8 cellular contexts compared by ENCODE assay signal in the genomic region with DNA sequence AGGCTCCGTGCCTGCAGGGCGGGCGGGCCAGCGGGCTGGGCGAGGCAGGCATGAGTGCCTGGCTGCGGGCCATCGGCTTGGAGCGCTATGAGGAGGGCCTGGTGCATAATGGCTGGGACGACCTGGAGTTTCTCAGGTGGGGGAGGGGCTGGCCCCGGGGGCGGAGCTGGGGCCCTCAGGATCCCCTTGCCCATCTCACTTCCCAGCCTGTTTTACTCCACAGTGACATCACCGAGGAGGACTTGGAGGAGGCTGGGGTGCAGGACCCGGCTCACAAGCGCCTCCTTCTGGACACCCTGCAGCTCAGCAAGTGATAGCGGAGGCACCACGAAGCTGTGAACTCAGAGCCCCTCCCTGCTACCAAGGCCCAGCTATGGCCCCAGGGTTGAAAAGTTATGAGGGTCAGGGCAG. TPM values are rescaled to one million over a fixed set of nuclear protein-coding genes. Genes with fewer than 3 reads are reported as not detected.
DNase-seq lines count a peak whose midpoint lies in the region; TF ChIP-seq lines count a peak whose summit lies in the region.

No MANE protein-coding gene starts in this region.

- H3K4me3 ChIP-seq in parathyroid adenoma (ENCODE audit: low read depth, low read length), result no peak overlapping the region

- no peak overlapping the region for H3K4me2 ChIP-seq in parathyroid adenoma (ENCODE audit: low read length)

- no peaks in the 10 kb centered on the region for H3K9me3 Mint-ChIP-seq in activated T-helper 2 cell treated with anti-CD3 and anti-CD28 coated beads, Interferon-gamma antibody, Interleukin-2, Interleukin-4, amounts not matched to agents 10 μg/mL and 5 μg/mL and 100 μg/mL, durations not matched to agents 14 hours and 24 hours and 36 hours

- H3K4me1 Mint-ChIP-seq in activated T-helper 2 cell treated with anti-CD3 and anti-CD28 coated beads, Interferon-gamma antibody, Interleukin-2, Interleukin-4, amounts not matched to agents 10 μg/mL and 5 μg/mL and 100 μg/mL, durations not matched to agents 14 hours and 24 hours and 36 hours (ENCODE audit: low read depth), result peaks cover 14% of the 10 kb centered on the region

- H3K27me3 Mint-ChIP-seq in activated T-helper 2 cell treated with anti-CD3 and anti-CD28 coated beads, Interferon-gamma antibody, Interleukin-2, Interleukin-4, amounts not matched to agents 10 μg/mL and 5 μg/mL and 100 μg/mL, durations not matched to agents 14 hours and 24 hours and 36 hours (ENCODE audit: low read depth), result peaks cover 36% of the 10 kb centered on the region

- no peaks in the 10 kb centered on the region for H3K27me3 ChIP-seq in parathyroid adenoma (ENCODE audit: control insufficient read depth, insufficient read depth, low read length)

- H3K36me3 Mint-ChIP-seq in activated T-helper 2 cell treated with anti-CD3 and anti-CD28 coated beads, Interferon-gamma antibody, Interleukin-2, Interleukin-4, amounts not matched to agents 10 μg/mL and 5 μg/mL and 100 μg/mL, durations not matched to agents 14 hours and 24 hours and 36 hours (ENCODE audit: low read depth), result peaks cover 42% of the 10 kb centered on the region

- H3K9ac ChIP-seq in parathyroid adenoma, result no peak overlapping the region

- peaks cover 3% of the 10 kb centered on the region for H3K4me1 ChIP-seq in parathyroid adenoma

- no peak overlapping the region for H3K27ac Mint-ChIP-seq in activated T-helper 2 cell treated with anti-CD3 and anti-CD28 coated beads, Interferon-gamma antibody, Interleukin-2, Interleukin-4, amounts not matched to agents 10 μg/mL and 5 μg/mL and 100 μg/mL, durations not matched to agents 14 hours and 24 hours and 36 hours

- intact Hi-C loops in activated T-helper 2 cell treated with anti-CD3 and anti-CD28 coated beads, Interferon-gamma antibody, Interleukin-2, Interleukin-4, amounts not matched to agents 10 μg/mL and 5 μg/mL and 100 μg/mL, durations not matched to agents 14 hours and 24 hours and 36 hours (cut with micrococcal nuclease), result loop anchor here (5.0 kb wide), 1 partner anchor 194 kb away; a partner anchor contains a TSS
- intact Hi-C loops in head of caudate nucleus (cut with DNase I), result no loop called here

- no peaks in the 10 kb centered on the region for H3K36me3 ChIP-seq in parathyroid adenoma (ENCODE audit: control insufficient read depth, insufficient read depth, low read length)

- DNase-seq in AG20443 (ENCODE audit: low spot score) (peak; percentile 89), GM19238 (ENCODE audit: insufficient read length, low spot score) (peak; percentile 79), NCI-H774 (lab: John Stamatoyannopoulos, UW) (peak; percentile 47), head of caudate nucleus (peak in 26 of 42 donors; percentile 35 to 78 (median 52)), NCI-H2081 treated with DMSO at 0.1 percent for 48 hours (lab: John Stamatoyannopoulos, UW) (no peak), cortex of kidney (lab: John Stamatoyannopoulos, UW) (no peak)
- peak; percentile 36 for DNase-seq in activated T-helper 2 cell treated with anti-CD3 and anti-CD28 coated beads, Interferon-gamma antibody, Interleukin-2, Interleukin-4, amounts not matched to agents 10 μg/mL and 5 μg/mL and 100 μg/mL, durations not matched to agents 14 hours and 24 hours and 36 hours (ENCODE audit: low spot score)

- no peak overlapping the region for H3K4me3 Mint-ChIP-seq in activated T-helper 2 cell treated with anti-CD3 and anti-CD28 coated beads, Interferon-gamma antibody, Interleukin-2, Interleukin-4, amounts not matched to agents 10 μg/mL and 5 μg/mL and 100 μg/mL, durations not matched to agents 14 hours and 24 hours and 36 hours (ENCODE audit: low read depth)

- no peak overlapping the region for H2AFZ ChIP-seq in parathyroid adenoma

- no peaks in the 10 kb centered on the region for H3K9me3 ChIP-seq in parathyroid adenoma (ENCODE audit: control insufficient read depth, low read length)

- TF ChIP-seq CTCF in parathyroid adenoma (IDR thresholded peaks at IDR 0.05), result peak; percentile 59

- H3K27ac ChIP-seq in parathyroid adenoma, result no peak overlapping the region

- H3K79me2 ChIP-seq in parathyroid adenoma, result no peaks in the 10 kb centered on the region

RNA-seq across cellular contexts. Expression of a gene that starts 5.9 kb away (rescaled TPM):
- not detected in 2 replicates for total RNA-seq in activated T-helper 2 cell treated with anti-CD3 and anti-CD28 coated beads, Interferon-gamma antibody, Interleukin-2, Interleukin-4, amounts not matched to agents 10 μg/mL and 5 μg/mL and 100 μg/mL, durations not matched to agents 14 hours and 24 hours and 36 hours

RNA-seq across cellular contexts. Expression of a gene that starts 13.5 kb away (rescaled TPM):
- total RNA-seq in activated T-helper 2 cell treated with anti-CD3 and anti-CD28 coated beads, Interferon-gamma antibody, Interleukin-2, Interleukin-4, amounts not matched to agents 10 μg/mL and 5 μg/mL and 100 μg/mL, durations not matched to agents 14 hours and 24 hours and 36 hours, result 176 TPM in 2 replicates

RNA-seq across cellular contexts. Expression of a gene that starts 21.5 kb away (rescaled TPM):
- total RNA-seq in activated T-helper 2 cell treated with anti-CD3 and anti-CD28 coated beads, Interferon-gamma antibody, Interleukin-2, Interleukin-4, amounts not matched to agents 10 μg/mL and 5 μg/mL and 100 μg/mL, durations not matched to agents 14 hours and 24 hours and 36 hours, result not detected in 2 replicates

RNA-seq across cellular contexts. Expression of a gene that starts 46.1 kb away (rescaled TPM):
- not detected in 2 replicates for total RNA-seq in activated T-helper 2 cell treated with anti-CD3 and anti-CD28 coated beads, Interferon-gamma antibody, Interleukin-2, Interleukin-4, amounts not matched to agents 10 μg/mL and 5 μg/mL and 100 μg/mL, durations not matched to agents 14 hours and 24 hours and 36 hours

Comparison
In these comparisons a context has a peak if more than half of its experiments do, and no peak if none do; other contexts are left out.
1. DNase-seq: peak in AG20443 (single experiment), GM19238 (single experiment), NCI-H774 (single experiment), activated T-helper 2 cell treated with anti-CD3 and anti-CD28 coated beads, Interferon-gamma antibody, Interleukin-2, Interleukin-4, amounts not matched to agents 10 μg/mL and 5 μg/mL and 100 μg/mL, durations not matched to agents 14 hours and 24 hours and 36 hours (single experiment) and head of caudate nucleus (26 of 42); none in NCI-H2081 treated with DMSO at 0.1 percent for 48 hours (single experiment) and cortex of kidney (single experiment).